In the genomic region with DNA sequence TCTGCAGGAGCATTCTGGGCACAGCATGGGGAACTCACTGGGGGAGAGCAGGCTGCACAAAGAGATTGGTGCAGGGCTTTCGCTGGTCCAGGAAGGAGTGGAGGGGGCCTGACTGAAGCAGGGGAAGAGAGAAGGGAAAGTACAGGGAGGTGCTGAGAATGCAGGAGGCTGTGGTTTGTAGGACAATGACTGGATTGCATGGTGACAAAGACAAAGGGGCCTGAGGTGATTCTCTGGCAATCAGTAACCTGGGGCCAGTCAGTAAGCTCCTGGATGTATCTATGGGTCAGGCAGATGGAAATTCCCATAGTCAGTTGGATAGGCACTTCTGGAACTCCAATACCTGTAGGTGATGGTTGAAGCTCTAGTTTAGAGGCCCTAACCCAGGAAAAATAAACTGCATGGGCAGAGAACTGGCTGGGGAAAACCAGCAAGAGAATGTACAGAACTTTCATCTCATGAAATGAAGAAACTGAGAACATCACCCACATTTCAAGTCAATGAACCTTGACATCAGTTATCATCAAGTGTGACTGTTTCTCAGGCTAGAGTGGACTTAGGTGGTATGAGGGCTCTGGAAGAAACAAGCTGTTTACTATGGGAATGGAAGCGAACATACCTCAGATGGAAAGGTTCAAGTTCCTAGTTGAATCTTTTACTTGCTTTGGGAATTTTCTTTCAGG, we compare ENCODE assay signal across 17 cellular contexts.
A peak's percentile ranks its signal among the peaks of the same experiment; 100 is the strongest.
DNase-seq lines count a peak whose midpoint lies in the region; ATAC-seq, FAIRE-seq and TF ChIP-seq lines count a peak whose summit lies in the region.
"Had no signal": no experiment of that assay in that cellular context is flagged by ENCODE, and none has a peak within 500 bp of the region (broad histone marks: within the 10 kb centered on the region; RNA-seq: fewer than 3 reads in every experiment).

No MANE protein-coding gene starts in this region.

- no peaks in the 10 kb centered on the region for H3K79me2 ChIP-seq in keratinocyte (ENCODE audit: control insufficient read depth, insufficient read depth, low read length)

- H3K4me3 ChIP-seq in keratinocyte (ENCODE audit: control insufficient read depth in 2 of 3, extremely low read depth in 1 of 3, insufficient read depth in 2 of 3, low read depth in 1 of 3, low read length in 3 of 3): no peak overlapping the region
- H3K4me3 ChIP-seq: MG63 had no signal

- peaks cover 20% of the 10 kb centered on the region for H3K4me1 ChIP-seq in keratinocyte (ENCODE audit: control insufficient read depth, extremely low read depth, insufficient read depth, low read length)
- H3K4me1 ChIP-seq: BE2C had no signal

- no peak overlapping the region for H2AFZ ChIP-seq in keratinocyte (ENCODE audit: control insufficient read depth, low read length)

- CTCF ChIA-PET in T-cell (lab: Charles Lee): no interaction called here

- intact Hi-C loops in sciatic nerve (cut with DNase I): no loop called here

- no peaks in the 10 kb centered on the region for H4K20me1 ChIP-seq in keratinocyte (ENCODE audit: control insufficient read depth, extremely low read depth, insufficient read depth, low read length)

- H3K4me1 Mint-ChIP-seq in T-cell: no peaks in the 10 kb centered on the region
- H3K4me1 Mint-ChIP-seq: naive thymus-derived CD4-positive, alpha-beta T cell had no signal

- peak; percentile 19 for ATAC-seq in GM18520 (IDR thresholded peaks at IDR 0.05; ENCODE audit: unreplicated experiment)
- ATAC-seq in GM21526 (IDR thresholded peaks at IDR 0.05; ENCODE audit: low FRiP score, unreplicated experiment): peak; percentile 40
- peak; percentile 23 for ATAC-seq in HG03103 (IDR thresholded peaks at IDR 0.05; ENCODE audit: low read depth, unreplicated experiment)
- no peak for ATAC-seq in T-cell (replicated peaks in 1 of 4)
- no peak for ATAC-seq in sciatic nerve
- ATAC-seq: naive thymus-derived CD4-positive, alpha-beta T cell; right cardiac atrium had no signal

- H3K27me3 ChIP-seq in keratinocyte (ENCODE audit: control insufficient read depth, extremely low read depth, insufficient read depth, low read length): no peaks in the 10 kb centered on the region
- H3K27me3 ChIP-seq: BE2C, MG63 had no signal

- TF ChIP-seq CTCF in keratinocyte (optimal IDR thresholded peaks at IDR 0.05 in 1 of 3, IDR thresholded peaks at IDR 0.05 in 1 of 3, conservative IDR thresholded peaks at IDR 0.05 in 1 of 3; ENCODE audit: extremely low read depth in 1 of 3, insufficient read depth in 2 of 3, low read length in 3 of 3): no peak

- no peak overlapping the region for H3K27ac Mint-ChIP-seq in T-cell
- H3K27ac Mint-ChIP-seq: naive thymus-derived CD4-positive, alpha-beta T cell had no signal

- H3K9me3 Mint-ChIP-seq in T-cell: no peaks in the 10 kb centered on the region

- H3K36me3 ChIP-seq in keratinocyte (ENCODE audit: control insufficient read depth in 2 of 2, extremely low read depth in 1 of 2, insufficient read depth in 2 of 2, low read length in 2 of 2): no peaks in the 10 kb centered on the region
- H3K36me3 ChIP-seq: BE2C, MG63 had no signal

- H3K9me3 ChIP-seq in keratinocyte (ENCODE audit: control insufficient read depth, low read depth, low read length): no peaks in the 10 kb centered on the region
- H3K9me3 ChIP-seq: BE2C, MG63 had no signal

- no peaks in the 10 kb centered on the region for H3K36me3 Mint-ChIP-seq in T-cell
- H3K36me3 Mint-ChIP-seq: naive thymus-derived CD4-positive, alpha-beta T cell had no signal

- no peak overlapping the region for H3K4me2 ChIP-seq in keratinocyte (ENCODE audit: control insufficient read depth, extremely low read depth, insufficient read depth, low read depth, low read length)

- H3K4me3 Mint-ChIP-seq in T-cell: no peak overlapping the region
- H3K4me3 Mint-ChIP-seq: naive thymus-derived CD4-positive, alpha-beta T cell had no signal

- no peak overlapping the region for H3K9ac ChIP-seq in keratinocyte (ENCODE audit: control insufficient read depth, extremely low read depth, insufficient read depth, low read length)

- no peak for DNase-seq in keratinocyte (ENCODE audit: low read depth, low spot score)
- DNase-seq in T-cell: no peak
- DNase-seq in stimulated activated CD4-positive, alpha-beta T cell treated with anti-CD3 and anti-CD28 coated beads, Interleukin-12 subunit alpha, Interleukin-12 subunit beta, amount 100 ng/mL, for 4 hours: no peak
- no peak for DNase-seq in sciatic nerve (ENCODE audit: low spot score)
- no peak for DNase-seq in NCI-H446 (lab: John Stamatoyannopoulos, UW)
- DNase-seq: amygdala; BE2C; foreskin melanocyte; MG63; naive thymus-derived CD4-positive, alpha-beta T cell; NCI-H526 treated with DMSO at 0.1 percent for 48 hours; right cardiac atrium; substantia nigra had no signal

- POLR2A ChIA-PET in T-cell (lab: Charles Lee): no interaction called here

- H3K27me3 Mint-ChIP-seq in T-cell: peaks cover 3 to 10% of the 10 kb centered on the region in 2 donors

- dilution Hi-C loops in keratinocyte (cut with MboI; ENCODE audit: extremely low pct_ligation_motif_present, low sequenced_read_pairs): no loop called here

- H3K27ac ChIP-seq in keratinocyte (ENCODE audit: control insufficient read depth, insufficient read depth, low read length): no peak overlapping the region
- H3K27ac ChIP-seq: HL-60 had no signal

- peak; percentile 23 for FAIRE-seq in keratinocyte (lab: Jason Lieb, UNC)

- H3K9me1 ChIP-seq in keratinocyte (ENCODE audit: control insufficient read depth, extremely low read depth, insufficient read depth, low read length): no peaks in the 10 kb centered on the region

Comparison
In these comparisons a context has a peak if more than half of its experiments do, and no peak if none do; other contexts are left out.
1. ATAC-seq: peak in GM18520 (single experiment), GM21526 (single experiment) and HG03103 (single experiment); none in T-cell (0 of 4) and sciatic nerve (single experiment).